In genomic region chr5:88128813-88129212, GRCh38 we compare ENCODE assay signal across 1 cellular context.
TF ChIP-seq lines count a peak whose summit lies in the region.

No MANE protein-coding gene starts in this region.

TF ChIP-seq in HepG2, 621 proteins besides CTCF, POLR2A, EP300 and RAD21 (continued from another document and continues in another):
- TF ChIP-seq ZBTB40 (IDR thresholded peaks at IDR 0.05), result no peak
- TF ChIP-seq ZBTB40 (CRISPR knock-in tag; IDR thresholded peaks at IDR 0.05), result no peak; the same call in 1 of the 2 replicates
- no peak for TF ChIP-seq ZNF589 (CRISPR knock-in tag; conservative IDR thresholded peaks at IDR 0.05)
- TF ChIP-seq ZEB1 (IDR thresholded peaks at IDR 0.05; ENCODE audit: insufficient replicate concordance, low read depth), result peak; percentile 45
- TF ChIP-seq TOE1 (CRISPR knock-in tag; IDR thresholded peaks at IDR 0.05), result no peak
- no peak for TF ChIP-seq RFX3 (CRISPR knock-in tag; IDR thresholded peaks at IDR 0.05)
- TF ChIP-seq ZNF281 (CRISPR knock-in tag; IDR thresholded peaks at IDR 0.05; ENCODE audit: borderline replicate concordance), result no peak; the same call in 1 of the 2 replicates
- TF ChIP-seq HOXA3 (CRISPR knock-in tag; IDR thresholded peaks at IDR 0.05), result 0 out of 2 replicates have a peak, but pooled peaks have one; percentile 29
- no peak for TF ChIP-seq KDM2A (CRISPR knock-in tag; IDR thresholded peaks at IDR 0.05; ENCODE audit: borderline replicate concordance, low read depth)
- no peak for TF ChIP-seq FOSL1 (CRISPR knock-in tag; IDR thresholded peaks at IDR 0.05; ENCODE audit: borderline replicate concordance)
- no peak for TF ChIP-seq CHD2 (IDR thresholded peaks at IDR 0.05; ENCODE audit: low read depth, low read length)
- no peak for TF ChIP-seq ZNF234 (CRISPR knock-in tag; conservative IDR thresholded peaks at IDR 0.05)
- no peak for TF ChIP-seq ZNF446 (CRISPR knock-in tag; IDR thresholded peaks at IDR 0.05)
- no peak for TF ChIP-seq TCF7L2 (IDR thresholded peaks at IDR 0.05; ENCODE audit: low read depth, low read length)
- no peak for TF ChIP-seq ZNF101 (CRISPR knock-in tag; IDR thresholded peaks at IDR 0.05; ENCODE audit: borderline replicate concordance, low read depth)
- no peak for TF ChIP-seq ZBTB3 (CRISPR knock-in tag; IDR thresholded peaks at IDR 0.05; ENCODE audit: borderline replicate concordance, low read depth)
- no peak for TF ChIP-seq ZNF550 (CRISPR knock-in tag; IDR thresholded peaks at IDR 0.05; ENCODE audit: borderline replicate concordance)
- TF ChIP-seq REXO4 (CRISPR knock-in tag; IDR thresholded peaks at IDR 0.05; ENCODE audit: borderline replicate concordance), result no peak
- no peak for TF ChIP-seq RBM39 (IDR thresholded peaks at IDR 0.05; ENCODE audit: low read depth, low read length, poor library complexity, severe bottlenecking)
- TF ChIP-seq RELA (CRISPR knock-in tag; IDR thresholded peaks at IDR 0.05), result no peak
- TF ChIP-seq HOXD1 (CRISPR knock-in tag; IDR thresholded peaks at IDR 0.05), result no peak
- no peak for TF ChIP-seq MLLT10 (CRISPR knock-in tag; IDR thresholded peaks at IDR 0.05)
- TF ChIP-seq ZMYM2 (CRISPR knock-in tag; IDR thresholded peaks at IDR 0.05), result 0 out of 2 replicates have a peak, but pooled peaks have one; percentile 43
- peak; percentile 91 for TF ChIP-seq PPARG (CRISPR knock-in tag; conservative IDR thresholded peaks at IDR 0.05)
- peak; percentile 68; the same call in 1 of the 2 replicates for TF ChIP-seq DPF2 (CRISPR knock-in tag; IDR thresholded peaks at IDR 0.05; ENCODE audit: borderline replicate concordance, low read depth)
- no peak for TF ChIP-seq ZSCAN30 (CRISPR knock-in tag; IDR thresholded peaks at IDR 0.05)
- TF ChIP-seq ZNF737 (CRISPR knock-in tag; IDR thresholded peaks at IDR 0.05; ENCODE audit: borderline replicate concordance), result no peak
- no peak for TF ChIP-seq AKAP8 (CRISPR knock-in tag; IDR thresholded peaks at IDR 0.05)
- no peak for TF ChIP-seq ZBTB42 (CRISPR knock-in tag; IDR thresholded peaks at IDR 0.05)
- TF ChIP-seq RNF2 (conservative IDR thresholded peaks at IDR 0.05; ENCODE audit: low read depth), result no peak
- TF ChIP-seq ZNF335 (CRISPR knock-in tag; IDR thresholded peaks at IDR 0.05), result no peak
- TF ChIP-seq HDAC2 (CRISPR knock-in tag; IDR thresholded peaks at IDR 0.05), result peak; percentile 91
- TF ChIP-seq SMARCE1 (IDR thresholded peaks at IDR 0.05; ENCODE audit: borderline replicate concordance), result no peak
- 0 out of 2 replicates have a peak, but pooled peaks have one; percentile 19 for TF ChIP-seq ZNF629 (CRISPR knock-in tag; conservative IDR thresholded peaks at IDR 0.05)
- no peak for TF ChIP-seq ZNF383 (CRISPR knock-in tag; IDR thresholded peaks at IDR 0.05; ENCODE audit: borderline replicate concordance)
- TF ChIP-seq ZNF850 (CRISPR knock-in tag; conservative IDR thresholded peaks at IDR 0.05), result no peak
- TF ChIP-seq FOSL2 (CRISPR knock-in tag; IDR thresholded peaks at IDR 0.05), result no peak; the same call in 1 of the 2 replicates
- TF ChIP-seq TCF12 (IDR thresholded peaks at IDR 0.05), result no peak
- TF ChIP-seq TCF12 (CRISPR knock-in tag; IDR thresholded peaks at IDR 0.05), result 0 out of 2 replicates have a peak, but pooled peaks have one; percentile 41
- no peak for TF ChIP-seq ZNF431 (CRISPR knock-in tag; IDR thresholded peaks at IDR 0.05; ENCODE audit: borderline replicate concordance, low read depth)
- TF ChIP-seq ZNF18 (CRISPR knock-in tag; IDR thresholded peaks at IDR 0.05; ENCODE audit: insufficient replicate concordance), result no peak
- TF ChIP-seq ZNF790 (CRISPR knock-in tag; IDR thresholded peaks at IDR 0.05; ENCODE audit: borderline replicate concordance), result no peak
- TF ChIP-seq E2F5 (CRISPR knock-in tag; conservative IDR thresholded peaks at IDR 0.05), result no peak
- TF ChIP-seq SMC3 (IDR thresholded peaks at IDR 0.05; ENCODE audit: low read length), result no peak
- TF ChIP-seq GPN1 (CRISPR knock-in tag; IDR thresholded peaks at IDR 0.05; ENCODE audit: borderline replicate concordance), result no peak
- no peak for TF ChIP-seq SNAPC2 (CRISPR knock-in tag; IDR thresholded peaks at IDR 0.05)
- TF ChIP-seq ZSCAN12 (CRISPR knock-in tag; IDR thresholded peaks at IDR 0.05), result no peak
- TF ChIP-seq JUN (CRISPR knock-in tag; IDR thresholded peaks at IDR 0.05), result no peak
- TF ChIP-seq GZF1 (CRISPR knock-in tag; IDR thresholded peaks at IDR 0.05), result no peak
- no peak for TF ChIP-seq ZNF232 (CRISPR knock-in tag; IDR thresholded peaks at IDR 0.05; ENCODE audit: borderline replicate concordance)
- TF ChIP-seq ZKSCAN1 (IDR thresholded peaks at IDR 0.05; ENCODE audit: low read length), result no peak
- TF ChIP-seq ETS1 (CRISPR knock-in tag; IDR thresholded peaks at IDR 0.05), result no peak
- TF ChIP-seq REPIN1 (CRISPR knock-in tag; IDR thresholded peaks at IDR 0.05; ENCODE audit: borderline replicate concordance, low read depth), result peak; percentile 65; the same call in 1 of the 2 replicates
- TF ChIP-seq PBX2 (CRISPR knock-in tag; IDR thresholded peaks at IDR 0.05), result no peak
- peak; percentile 61; the same call in 1 of the 2 replicates for TF ChIP-seq ZNF205 (CRISPR knock-in tag; IDR thresholded peaks at IDR 0.05)
- TF ChIP-seq SAFB2 (CRISPR knock-in tag; IDR thresholded peaks at IDR 0.05; ENCODE audit: borderline replicate concordance, low read depth), result no peak
- TF ChIP-seq SRSF9 (IDR thresholded peaks at IDR 0.05; ENCODE audit: borderline replicate concordance, insufficient read depth, low read depth, low read length, poor library complexity, severe bottlenecking), result no peak
